ENCODE assay signal across 11 cellular contexts in genomic region chr20:33370296-33370695, GRCh38. TPM values are rescaled to one million over a fixed set of nuclear protein-coding genes. Genes with fewer than 3 reads are reported as not detected.
DNase-seq lines count a peak whose midpoint lies in the region; ATAC-seq and TF ChIP-seq lines count a peak whose summit lies in the region.
"Had no signal": no experiment of that assay in that cellular context is flagged by ENCODE, and none has a peak within 500 bp of the region (broad histone marks: within the 10 kb centered on the region; RNA-seq: fewer than 3 reads in every experiment).

No MANE protein-coding gene starts in this region.

- no peak overlapping the region for H3K9ac ChIP-seq in SK-N-MC (ENCODE audit: insufficient read length)

- no peak for ATAC-seq in GM21367 (IDR thresholded peaks at IDR 0.05; ENCODE audit: unreplicated experiment)

- CTCF ChIA-PET in activated naive CD4-positive, alpha-beta T cell treated with anti-CD3 and anti-CD28 coated beads, Interleukin-2, amount 10 ng/mL, durations not matched to agents 7 days and 5 days (lab: Charles Lee), result no interaction called here

- H3K4me3 ChIP-seq in SK-N-MC (no peak overlapping the region), tibial artery (no peak overlapping the region), BE2C (ENCODE audit: low read depth, low read length) (no peak overlapping the region)
- H3K4me3 ChIP-seq: ascending aorta, sigmoid colon had no signal

- H3K4me1 Mint-ChIP-seq in activated naive CD4-positive, alpha-beta T cell treated with anti-CD3 and anti-CD28 coated beads, Interleukin-2, amount 10 ng/mL, durations not matched to agents 7 days and 5 days, result peaks cover 32% of the 10 kb centered on the region

- H3K36me3 ChIP-seq in SK-N-MC (ENCODE audit: insufficient read depth, low read length) (peaks cover 54% of the 10 kb centered on the region), tibial artery (peaks cover 68 to 93% (median 79%) of the 10 kb centered on the region in 3 donors), BE2C (peaks cover 65% of the 10 kb centered on the region)

- no peaks in the 10 kb centered on the region for H3K4me1 ChIP-seq in tibial artery
- no peaks in the 10 kb centered on the region for H3K4me1 ChIP-seq in BE2C
- H3K4me1 ChIP-seq: ascending aorta had no signal

- H3K9me3 Mint-ChIP-seq in activated naive CD4-positive, alpha-beta T cell treated with anti-CD3 and anti-CD28 coated beads, Interleukin-2, amount 10 ng/mL, durations not matched to agents 7 days and 5 days, result no peaks in the 10 kb centered on the region

- H3K27ac ChIP-seq in SK-N-MC (peak overlapping the region; percentile 13; the same call in 1 of the 2 replicates), tibial artery (no peak overlapping the region)
- H3K27ac ChIP-seq: ascending aorta, sigmoid colon had no signal

- H3K36me3 Mint-ChIP-seq in activated naive CD4-positive, alpha-beta T cell treated with anti-CD3 and anti-CD28 coated beads, Interleukin-2, amount 10 ng/mL, durations not matched to agents 7 days and 5 days, result peaks cover 41% of the 10 kb centered on the region

- H3K27ac Mint-ChIP-seq in activated naive CD4-positive, alpha-beta T cell treated with anti-CD3 and anti-CD28 coated beads, Interleukin-2, amount 10 ng/mL, durations not matched to agents 7 days and 5 days, result peak overlapping the region; percentile 89

- peak; percentile 49 for DNase-seq in COLO668 (lab: John Stamatoyannopoulos, UW; ENCODE audit: unreplicated experiment)
- no peak for DNase-seq in SK-N-MC (ENCODE audit: low read depth, low spot score)
- peak; percentile 48 for DNase-seq in activated naive CD4-positive, alpha-beta T cell treated with anti-CD3 and anti-CD28 coated beads, Interleukin-2, amount 10 ng/mL, durations not matched to agents 7 days and 5 days
- peak; percentile 31 for DNase-seq in stimulated activated CD4-positive, alpha-beta T cell treated with anti-CD3 and anti-CD28 coated beads, Interleukin-1b, Interleukin-23, amount 100 ng/mL, for 48 hours
- no peak for DNase-seq in tibial artery
- DNase-seq in BE2C, result no peak
- no peak for DNase-seq in medulla oblongata (ENCODE audit: extremely low spot score)
- DNase-seq: NCI-H146, sigmoid colon had no signal

- intact Hi-C loops in tibial artery (cut with DNase I; ENCODE audit: low total_unique reads), result no loop called here

- no peak for TF ChIP-seq CTCF in tibial artery (IDR thresholded peaks at IDR 0.05)
- TF ChIP-seq CTCF in BE2C (IDR thresholded peaks at IDR 0.05; ENCODE audit: low read depth, low read length), result no peak

- H3K4me3 Mint-ChIP-seq in activated naive CD4-positive, alpha-beta T cell treated with anti-CD3 and anti-CD28 coated beads, Interleukin-2, amount 10 ng/mL, durations not matched to agents 7 days and 5 days, result no peak overlapping the region

- H3K9me3 ChIP-seq in SK-N-MC (ENCODE audit: low read depth, low read length) (no peaks in the 10 kb centered on the region), tibial artery (no peaks in the 10 kb centered on the region), BE2C (no peaks in the 10 kb centered on the region)
- H3K9me3 ChIP-seq: ascending aorta, sigmoid colon had no signal

- H3K27me3 Mint-ChIP-seq in activated naive CD4-positive, alpha-beta T cell treated with anti-CD3 and anti-CD28 coated beads, Interleukin-2, amount 10 ng/mL, durations not matched to agents 7 days and 5 days, result no peaks in the 10 kb centered on the region

- H3K27me3 ChIP-seq in tibial artery, result no peaks in the 10 kb centered on the region
- H3K27me3 ChIP-seq in BE2C, result no peaks in the 10 kb centered on the region
- H3K27me3 ChIP-seq: ascending aorta, sigmoid colon had no signal

RNA-seq across cellular contexts. Expression of gene CDK5RAP1, which starts 31.0 kb away (rescaled TPM):
- polyA plus RNA-seq in BE2C (2012; ENCODE audit: insufficient read depth, insufficient read length, low read depth), result 81.2 TPM

Comparison
In these comparisons a context has a peak if more than half of its experiments do, and no peak if none do; other contexts are left out.
1. DNase-seq: peak in COLO668 (single experiment), activated naive CD4-positive, alpha-beta T cell treated with anti-CD3 and anti-CD28 coated beads, Interleukin-2, amount 10 ng/mL, durations not matched to agents 7 days and 5 days (single experiment) and stimulated activated CD4-positive, alpha-beta T cell treated with anti-CD3 and anti-CD28 coated beads, Interleukin-1b, Interleukin-23, amount 100 ng/mL, for 48 hours (single experiment); none in SK-N-MC (single experiment), tibial artery (0 of 2), BE2C (single experiment) and medulla oblongata (single experiment).